Comparison of ENCODE assay signal across 9 cellular contexts in genomic region chr2:108591163-108591562, GRCh38. TPM values are rescaled to one million over a fixed set of nuclear protein-coding genes. Genes with fewer than 3 reads are reported as not detected.
DNase-seq lines count a peak whose midpoint lies in the region; ATAC-seq and TF ChIP-seq lines count a peak whose summit lies in the region.
"Had no signal": no experiment of that assay in that cellular context is flagged by ENCODE, and none has a peak within 500 bp of the region (broad histone marks: within the 10 kb centered on the region; RNA-seq: fewer than 3 reads in every experiment).

No MANE protein-coding gene starts in this region.

- POLR2A ChIA-PET in A673 (lab: Charles Lee; ENCODE audit: low non-redundant PET): no interaction called here

- H3K27me3 ChIP-seq in RWPE2 (ENCODE audit: insufficient read depth, poor library complexity, severe bottlenecking): no peaks in the 10 kb centered on the region
- H3K27me3 ChIP-seq in neutrophil: no peaks in the 10 kb centered on the region
- no peaks in the 10 kb centered on the region for H3K27me3 ChIP-seq in sigmoid colon
- H3K27me3 ChIP-seq in A673 (replicated peaks; ENCODE audit: insufficient read depth, low read depth, low read length, poor library complexity): no peaks in the 10 kb centered on the region
- H3K27me3 ChIP-seq: upper lobe of left lung had no signal

- intact Hi-C loops in sigmoid colon (cut with DNase I): no loop called here
- intact Hi-C loops in A673 (cut with micrococcal nuclease; ENCODE audit: unreplicated experiment): no loop called here

- H3K27ac ChIP-seq in RWPE2 (ENCODE audit: poor library complexity, severe bottlenecking) (peak overlapping the region; percentile 100), neutrophil (peak overlapping the region; percentile 83), sigmoid colon (peak overlapping the region in 2 of 4 donors; percentile 77 to 84), A673 (ENCODE audit: low read depth, low read length, poor library complexity, severe bottlenecking) (no peak overlapping the region)

- peaks cover 80% of the 10 kb centered on the region for H3K4me1 ChIP-seq in RWPE2 (ENCODE audit: insufficient read depth, poor library complexity, severe bottlenecking)
- peaks cover 74 to 93% of the 10 kb centered on the region in 2 experiments for H3K4me1 ChIP-seq in neutrophil (ENCODE audit: control insufficient read depth in 1 of 2, insufficient read depth in 1 of 2, low read depth in 1 of 2, low read length in 1 of 2)
- H3K4me1 ChIP-seq in sigmoid colon: peaks cover 0 to 93% (median 85%) of the 10 kb centered on the region in 4 donors
- H3K4me1 ChIP-seq in A673 (ENCODE audit: insufficient read depth, low read length, poor library complexity, severe bottlenecking): peaks cover 21% of the 10 kb centered on the region

- TF ChIP-seq POLR2A in sigmoid colon (IDR thresholded peaks at IDR 0.05): no peak

- CTCF ChIA-PET in A673 (lab: Charles Lee): no interaction called here

- 83 to 88% methylated on average over 6 of the region's 6 CpGs for WGBS in sigmoid colon, 2 donors

- no peaks in the 10 kb centered on the region for H3K36me3 ChIP-seq in RWPE2 (ENCODE audit: low read depth)
- no peaks in the 10 kb centered on the region for H3K36me3 ChIP-seq in neutrophil
- H3K36me3 ChIP-seq in sigmoid colon: no peaks in the 10 kb centered on the region
- H3K36me3 ChIP-seq in A673 (ENCODE audit: insufficient read depth, low read length, poor library complexity, severe bottlenecking): no peaks in the 10 kb centered on the region
- H3K36me3 ChIP-seq: upper lobe of left lung had no signal

- no peaks in the 10 kb centered on the region for H3K9me3 ChIP-seq in RWPE2 (ENCODE audit: severe bottlenecking)
- no peaks in the 10 kb centered on the region for H3K9me3 ChIP-seq in neutrophil
- H3K9me3 ChIP-seq in sigmoid colon: no peaks in the 10 kb centered on the region
- no peaks in the 10 kb centered on the region for H3K9me3 ChIP-seq in A673 (ENCODE audit: low read depth, low read length, poor library complexity, severe bottlenecking)
- H3K9me3 ChIP-seq: upper lobe of left lung had no signal

- no peak for DNase-seq in RWPE2 (ENCODE audit: low spot score)
- no peak for DNase-seq in sigmoid colon
- DNase-seq in SK-N-DZ (ENCODE audit: low spot score): no peak
- no peak for DNase-seq in A172 (ENCODE audit: low spot score)
- no peak for DNase-seq in A673 (ENCODE audit: low spot score)

- H3K4me3 ChIP-seq in RWPE2 (ENCODE audit: severe bottlenecking) (no peak overlapping the region), neutrophil (ENCODE audit: low read depth in 1 of 2, low read length in 1 of 2) (no peak overlapping the region), sigmoid colon (no peak overlapping the region), A673 (ENCODE audit: low read depth, low read length, poor library complexity, severe bottlenecking) (no peak overlapping the region)
- H3K4me3 ChIP-seq: upper lobe of left lung had no signal

- no TSS peak for BruUV-seq in A673 (replicated peaks; lab: Mats Ljungman, UMichigan)

- ATAC-seq in GM19372 (IDR thresholded peaks at IDR 0.05; ENCODE audit: low read depth, unreplicated experiment) (peak; percentile 47), HG02938 (IDR thresholded peaks at IDR 0.05; ENCODE audit: unreplicated experiment) (peak; percentile 66), RWPE2 (ENCODE audit: low read depth) (no peak)

- TF ChIP-seq EP300 in sigmoid colon (IDR thresholded peaks at IDR 0.05): no peak

- TF ChIP-seq CTCF in RWPE2 (IDR thresholded peaks at IDR 0.05; ENCODE audit: poor library complexity, severe bottlenecking): no peak
- TF ChIP-seq CTCF in neutrophil (IDR thresholded peaks at IDR 0.05): no peak
- no peak for TF ChIP-seq CTCF in sigmoid colon (IDR thresholded peaks at IDR 0.05)
- TF ChIP-seq CTCF in A673 (conservative IDR thresholded peaks at IDR 0.05; ENCODE audit: low read depth, low read length): no peak

RNA-seq across cellular contexts. Expression of gene LIMS1, which starts 56.9 kb away (rescaled TPM):
- total RNA-seq in sigmoid colon (100 to 1,000 TPM in 1 of 4 donors, 10 to 100 TPM in 3; 65.3 to 185 (median 82.1) TPM), A673 (2021) (42.9 and 43.9 TPM in 2 replicates)
- polyA plus RNA-seq in sigmoid colon: 10 to 100 TPM; 16.2 to 22.5 (median 17.3) TPM
- polyA plus RNA-seq in SK-N-DZ (2014; cell fraction: cytosol; rRNA removed): 16.6 and 26.5 TPM in 2 replicates
- 2.9 and 3.7 TPM in 2 replicates for polyA plus RNA-seq in SK-N-DZ (2014; cell fraction: nucleus; rRNA removed)
- total RNA-seq in A172 (2014; rRNA removed; shearing (Covaris generic)): 53.8 and 91.9 TPM in 2 replicates
